1 cellular context compared by ENCODE assay signal in genomic region chr19:12985049-12985776, GRCh38.
TF ChIP-seq lines count a peak whose summit lies in the region.

No MANE protein-coding gene starts in this region.

TF ChIP-seq in K562, 482 proteins besides CTCF, POLR2A, EP300 and RAD21 (continued from another document and continues in another):
- no peak for TF ChIP-seq ATF3 (IDR thresholded peaks at IDR 0.05)
- TF ChIP-seq ATF3 (CRISPR knock-in tag; conservative IDR thresholded peaks at IDR 0.05): peak; percentile 51; the same call in 1 of the 2 replicates
- peak; percentile 96 for TF ChIP-seq ARID4B (CRISPR knock-in tag; IDR thresholded peaks at IDR 0.05)
- TF ChIP-seq KLF10 (CRISPR knock-in tag; IDR thresholded peaks at IDR 0.05): no peak
- 0 out of 2 replicates have a peak, but pooled peaks have one; percentile 30 for TF ChIP-seq ZC3H11A (IDR thresholded peaks at IDR 0.05; ENCODE audit: low read depth, low read length)
- TF ChIP-seq LCOR (CRISPR knock-in tag; IDR thresholded peaks at IDR 0.05): no peak
- TF ChIP-seq CREB1 (IDR thresholded peaks at IDR 0.05): peak; percentile 61; the same call in 1 of the 2 replicates
- TF ChIP-seq CREB1 (CRISPR knock-in tag; IDR thresholded peaks at IDR 0.05): peak; percentile 81; the same call in 1 of the 2 replicates
- TF ChIP-seq NFIX (CRISPR knock-in tag; IDR thresholded peaks at IDR 0.05; ENCODE audit: low read depth): no peak
- TF ChIP-seq HSF4 (CRISPR knock-in tag; IDR thresholded peaks at IDR 0.05; ENCODE audit: borderline replicate concordance): no peak
- no peak for TF ChIP-seq SETDB1 (IDR thresholded peaks at IDR 0.05; ENCODE audit: low read length)
- TF ChIP-seq RFX7 (CRISPR knock-in tag; IDR thresholded peaks at IDR 0.05): no peak
- no peak for TF ChIP-seq POU5F1 (IDR thresholded peaks at IDR 0.05; ENCODE audit: borderline replicate concordance, low read depth, low read length, partially characterized antibody)
- no peak for TF ChIP-seq MEF2A (IDR thresholded peaks at IDR 0.05; ENCODE audit: control insufficient read depth, low read depth, low read length)
- peak; percentile 40 to 62; a peak in 2 of 4 replicates for TF ChIP-seq MAZ (CRISPR knock-in tag; conservative IDR thresholded peaks at IDR 0.05 in 1 of 2, IDR thresholded peaks at IDR 0.05 in 1 of 2)
- peak; percentile 83 to 98 for TF ChIP-seq SIN3A (IDR thresholded peaks at IDR 0.05; ENCODE audit: borderline replicate concordance in 2 of 2, control insufficient read depth in 1 of 2, low read depth in 2 of 2, low read length in 2 of 2)
- TF ChIP-seq L3MBTL2 (IDR thresholded peaks at IDR 0.05): peak; percentile 97
- peak; percentile 64 for TF ChIP-seq CBFA2T3 (IDR thresholded peaks at IDR 0.05)
- no peak for TF ChIP-seq SAFB2 (IDR thresholded peaks at IDR 0.05; ENCODE audit: borderline replicate concordance, low read depth, low read length, severe bottlenecking)
- peak; percentile 69; the same call in 1 of the 2 replicates for TF ChIP-seq HDAC2 (IDR thresholded peaks at IDR 0.05)
- peak in 1 of 2 experiments; percentile 87; a peak in 1 of 4 replicates for TF ChIP-seq FOXA3 (CRISPR knock-in tag; conservative IDR thresholded peaks at IDR 0.05 in 1 of 2, IDR thresholded peaks at IDR 0.05 in 1 of 2)
- no peak for TF ChIP-seq ZFPM2 (CRISPR knock-in tag; IDR thresholded peaks at IDR 0.05)
- 0 out of 2 replicates have a peak, but pooled peaks have one; percentile 26 for TF ChIP-seq ELF1 (tag; IDR thresholded peaks at IDR 0.05)
- TF ChIP-seq MCM5 (IDR thresholded peaks at IDR 0.05; ENCODE audit: low read depth): no peak
- TF ChIP-seq MEIS2 (IDR thresholded peaks at IDR 0.05; ENCODE audit: partially characterized antibody): peak; percentile 26
- peak in 1 of 2 experiments; percentile 46; a peak in 1 of 4 replicates for TF ChIP-seq MLLT1 (IDR thresholded peaks at IDR 0.05)
- TF ChIP-seq RBM39 (optimal IDR thresholded peaks at IDR 0.05; ENCODE audit: low read depth, low read length): no peak
- no peak for TF ChIP-seq ATF4 (CRISPR knock-in tag; IDR thresholded peaks at IDR 0.05)
- no peak for TF ChIP-seq TFAM (CRISPR knock-in tag; conservative IDR thresholded peaks at IDR 0.05)
- peak; percentile 75 for TF ChIP-seq PKNOX1 (IDR thresholded peaks at IDR 0.05)
- TF ChIP-seq ETS1 (conservative IDR thresholded peaks at IDR 0.05; ENCODE audit: control insufficient read depth, low read depth, low read length): peak; percentile 61; the same call in 1 of the 2 replicates
- TF ChIP-seq, protein P1, sequence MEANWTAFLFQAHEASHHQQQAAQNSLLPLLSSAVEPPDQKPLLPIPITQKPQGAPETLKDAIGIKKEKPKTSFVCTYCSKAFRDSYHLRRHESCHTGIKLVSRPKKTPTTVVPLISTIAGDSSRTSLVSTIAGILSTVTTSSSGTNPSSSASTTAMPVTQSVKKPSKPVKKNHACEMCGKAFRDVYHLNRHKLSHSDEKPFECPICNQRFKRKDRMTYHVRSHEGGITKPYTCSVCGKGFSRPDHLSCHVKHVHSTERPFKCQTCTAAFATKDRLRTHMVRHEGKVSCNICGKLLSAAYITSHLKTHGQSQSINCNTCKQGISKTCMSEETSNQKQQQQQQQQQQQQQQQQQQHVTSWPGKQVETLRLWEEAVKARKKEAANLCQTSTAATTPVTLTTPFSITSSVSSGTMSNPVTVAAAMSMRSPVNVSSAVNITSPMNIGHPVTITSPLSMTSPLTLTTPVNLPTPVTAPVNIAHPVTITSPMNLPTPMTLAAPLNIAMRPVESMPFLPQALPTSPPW (CRISPR knock-in tag; IDR thresholded peaks at IDR 0.05): peak; percentile 62; the same call in 1 of the 2 replicates
- TF ChIP-seq, protein P2, sequence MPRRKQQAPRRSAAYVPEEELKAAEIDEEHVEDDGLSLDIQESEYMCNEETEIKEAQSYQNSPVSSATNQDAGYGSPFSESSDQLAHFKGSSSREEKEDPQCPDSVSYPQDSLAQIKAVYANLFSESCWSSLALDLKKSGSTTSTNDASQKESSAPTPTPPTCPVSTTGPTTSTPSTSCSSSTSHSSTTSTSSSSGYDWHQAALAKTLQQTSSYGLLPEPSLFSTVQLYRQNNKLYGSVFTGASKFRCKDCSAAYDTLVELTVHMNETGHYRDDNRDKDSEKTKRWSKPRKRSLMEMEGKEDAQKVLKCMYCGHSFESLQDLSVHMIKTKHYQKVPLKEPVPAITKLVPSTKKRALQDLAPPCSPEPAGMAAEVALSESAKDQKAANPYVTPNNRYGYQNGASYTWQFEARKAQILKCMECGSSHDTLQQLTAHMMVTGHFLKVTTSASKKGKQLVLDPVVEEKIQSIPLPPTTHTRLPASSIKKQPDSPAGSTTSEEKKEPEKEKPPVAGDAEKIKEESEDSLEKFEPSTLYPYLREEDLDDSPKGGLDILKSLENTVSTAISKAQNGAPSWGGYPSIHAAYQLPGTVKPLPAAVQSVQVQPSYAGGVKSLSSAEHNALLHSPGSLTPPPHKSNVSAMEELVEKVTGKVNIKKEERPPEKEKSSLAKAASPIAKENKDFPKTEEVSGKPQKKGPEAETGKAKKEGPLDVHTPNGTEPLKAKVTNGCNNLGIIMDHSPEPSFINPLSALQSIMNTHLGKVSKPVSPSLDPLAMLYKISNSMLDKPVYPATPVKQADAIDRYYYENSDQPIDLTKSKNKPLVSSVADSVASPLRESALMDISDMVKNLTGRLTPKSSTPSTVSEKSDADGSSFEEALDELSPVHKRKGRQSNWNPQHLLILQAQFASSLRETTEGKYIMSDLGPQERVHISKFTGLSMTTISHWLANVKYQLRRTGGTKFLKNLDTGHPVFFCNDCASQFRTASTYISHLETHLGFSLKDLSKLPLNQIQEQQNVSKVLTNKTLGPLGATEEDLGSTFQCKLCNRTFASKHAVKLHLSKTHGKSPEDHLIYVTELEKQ (CRISPR knock-in tag; IDR thresholded peaks at IDR 0.05): no peak
- no peak for TF ChIP-seq ZNF586 (CRISPR knock-in tag; conservative IDR thresholded peaks at IDR 0.05)
